ENCODE assay signal across 28 cellular contexts in genomic region chr6:139415365-139415764, GRCh38.
"Had no signal": no experiment of that assay in that cellular context is flagged by ENCODE, and none has a peak within 500 bp of the region (broad histone marks: within the 10 kb centered on the region; RNA-seq: fewer than 3 reads in every experiment).

No MANE protein-coding gene starts in this region.

- H3K27me3 ChIP-seq: pancreas, spleen, suprapubic skin, tibial artery, upper lobe of right lung had no signal

- FAIRE-seq: kidney, pancreas, urothelium cell line had no signal

- H3K27ac ChIP-seq: left ventricle myocardium inferior, pancreas, prostate gland, skin epidermis, spleen, suprapubic skin, thoracic aorta, tibial artery, upper lobe of right lung had no signal

- H3K4me1 ChIP-seq: left ventricle myocardium inferior, pancreas, prostate gland, spleen, suprapubic skin, tibial artery, upper lobe of right lung had no signal

- H3K4me3 ChIP-seq: left ventricle myocardium inferior, lung, pancreas, prostate gland, skin epidermis, spleen, suprapubic skin, thoracic aorta, tibial artery, upper lobe of right lung had no signal

- DNase-seq: hypothalamus; immature natural killer cell; kidney; left ventricle myocardium inferior; mesendoderm; naive thymus-derived CD4-positive, alpha-beta T cell; nucleus accumbens; pancreas; posterior cingulate gyrus; retina; right cardiac atrium; spleen; stimulated activated CD4-positive, alpha-beta T cell treated with anti-CD3 and anti-CD28 coated beads, Interleukin-4, amount 100 ng/mL, for 24 hours; stimulated activated naive CD4-positive, alpha-beta T cell; tibial artery; trophoblast cell; upper lobe of right lung had no signal

- H3K4me3 Mint-ChIP-seq: immature natural killer cell; mesothelial cell of epicardium; naive thymus-derived CD4-positive, alpha-beta T cell; natural killer cell treated with Interleukin-12 subunit alpha and Interleukin-12 subunit beta and Interleukin-15 and Interleukin-18, amount 100 ng/mL, for 72 hours; stimulated activated effector memory CD8-positive, alpha-beta T cell treated with anti-CD3 and anti-CD28 coated beads, Interleukin-12 subunit alpha, Interleukin-12 subunit beta, amount 100 ng/mL, for 72 hours; stimulated activated naive CD8-positive, alpha-beta T cell treated with anti-CD3 and anti-CD28 coated beads, Interleukin-15, Interleukin-2, amounts not matched to agents 100 ng/mL and 50 ng/mL, for 24 hours had no signal

- H3K36me3 Mint-ChIP-seq: immature natural killer cell; mesothelial cell of epicardium; naive thymus-derived CD4-positive, alpha-beta T cell; natural killer cell treated with Interleukin-12 subunit alpha and Interleukin-12 subunit beta and Interleukin-15 and Interleukin-18, amount 100 ng/mL, for 72 hours; stimulated activated effector memory CD8-positive, alpha-beta T cell treated with anti-CD3 and anti-CD28 coated beads, Interleukin-12 subunit alpha, Interleukin-12 subunit beta, amount 100 ng/mL, for 72 hours had no signal

- H3K36me3 ChIP-seq: left ventricle myocardium inferior, pancreas, prostate gland, spleen, suprapubic skin, thoracic aorta, tibial artery, upper lobe of right lung had no signal

- ATAC-seq: naive thymus-derived CD4-positive, alpha-beta T cell; natural killer cell treated with Interleukin-12 subunit alpha and Interleukin-12 subunit beta and Interleukin-15 and Interleukin-18, amount 100 ng/mL, for 72 hours; right cardiac atrium; sciatic nerve; stimulated activated effector memory CD8-positive, alpha-beta T cell treated with anti-CD3 and anti-CD28 coated beads, Interleukin-12 subunit alpha, Interleukin-12 subunit beta, amount 100 ng/mL, for 72 hours; upper lobe of right lung had no signal

- H3K4me1 Mint-ChIP-seq: immature natural killer cell; naive thymus-derived CD4-positive, alpha-beta T cell had no signal

- H3K9me3 ChIP-seq: left ventricle myocardium inferior, pancreas, prostate gland, suprapubic skin, thoracic aorta, tibial artery, upper lobe of right lung had no signal

- H3K9me3 Mint-ChIP-seq: immature natural killer cell; mesothelial cell of epicardium; naive thymus-derived CD4-positive, alpha-beta T cell; natural killer cell treated with Interleukin-12 subunit alpha and Interleukin-12 subunit beta and Interleukin-15 and Interleukin-18, amount 100 ng/mL, for 72 hours; stimulated activated effector memory CD8-positive, alpha-beta T cell treated with anti-CD3 and anti-CD28 coated beads, Interleukin-12 subunit alpha, Interleukin-12 subunit beta, amount 100 ng/mL, for 72 hours; stimulated activated naive CD8-positive, alpha-beta T cell treated with anti-CD3 and anti-CD28 coated beads, Interleukin-15, Interleukin-2, amounts not matched to agents 100 ng/mL and 50 ng/mL, for 24 hours had no signal

- H3K27me3 Mint-ChIP-seq: stimulated activated naive CD8-positive, alpha-beta T cell treated with anti-CD3 and anti-CD28 coated beads, Interleukin-15, Interleukin-2, amounts not matched to agents 100 ng/mL and 50 ng/mL, for 24 hours had no signal

- H3K27ac Mint-ChIP-seq: immature natural killer cell; mesothelial cell of epicardium; naive thymus-derived CD4-positive, alpha-beta T cell; natural killer cell treated with Interleukin-12 subunit alpha and Interleukin-12 subunit beta and Interleukin-15 and Interleukin-18, amount 100 ng/mL, for 72 hours; stimulated activated effector memory CD8-positive, alpha-beta T cell treated with anti-CD3 and anti-CD28 coated beads, Interleukin-12 subunit alpha, Interleukin-12 subunit beta, amount 100 ng/mL, for 72 hours; stimulated activated naive CD8-positive, alpha-beta T cell treated with anti-CD3 and anti-CD28 coated beads, Interleukin-15, Interleukin-2, amounts not matched to agents 100 ng/mL and 50 ng/mL, for 24 hours had no signal
